In the genomic region with DNA sequence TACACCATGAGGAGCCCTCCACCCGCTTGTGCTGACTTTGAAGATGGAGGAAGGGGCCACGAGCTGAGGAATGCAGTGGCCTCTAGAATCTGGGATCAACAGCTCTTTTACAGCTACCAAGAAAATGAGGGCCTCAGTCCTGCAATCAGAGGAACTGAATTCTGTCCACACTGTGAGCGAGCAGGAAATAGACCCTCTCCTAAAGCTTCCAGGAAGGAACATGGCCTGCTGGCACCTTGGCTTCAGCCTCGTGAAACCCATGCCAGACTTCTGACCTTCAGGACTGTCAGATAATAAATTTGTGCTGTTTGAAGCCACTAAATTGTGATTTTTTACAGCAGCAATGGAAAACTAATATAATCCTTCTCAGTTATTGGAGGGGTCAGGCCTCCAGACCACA, we compare ENCODE assay signal across 27 cellular contexts.
"Had no signal": no experiment of that assay in that cellular context is flagged by ENCODE, and none has a peak within 500 bp of the region (broad histone marks: within the 10 kb centered on the region; RNA-seq: fewer than 3 reads in every experiment).

No MANE protein-coding gene starts in this region.

- DNase-seq: Karpas-422, Kasumi-1, MG63, MM.1S, MV-4-11, NCI-H1048, NCI-H1092, NCI-H1092 treated with DMSO at 0.1 percent for 48 hours, NCI-H1105 treated with DMSO at 0.1 percent for 48 hours, NCI-H1417 treated with DMSO at 0.1 percent for 48 hours, NCI-H1436, NCI-H1436 treated with DMSO at 0.1 percent for 48 hours, NCI-H1694, NCI-H1694 treated with DMSO at 0.1 percent for 48 hours, NCI-H187, NCI-H187 treated with DMSO at 0.1 percent for 48 hours, NCI-H1930, NCI-H2029, NCI-H2029 treated with DMSO at 0.1 percent for 48 hours, NCI-H2081 treated with DMSO at 0.1 percent for 48 hours, NCI-H2107, NCI-H2227 treated with DMSO at 0.1 percent for 48 hours, NCI-H226, NCI-H446, NCI-H446 treated with DMSO at 0.1 percent for 48 hours, NCI-H510A, NCI-H510A treated with DMSO at 0.1 percent for 48 hours had no signal
